Comparison of ENCODE assay signal across 27 cellular contexts in genomic region chr3:150675587-150675986, GRCh38. TPM values are rescaled to one million over a fixed set of nuclear protein-coding genes. Genes with fewer than 3 reads are reported as not detected.
"Had no signal": no experiment of that assay in that cellular context is flagged by ENCODE, and none has a peak within 500 bp of the region (broad histone marks: within the 10 kb centered on the region; RNA-seq: fewer than 3 reads in every experiment).

No MANE protein-coding gene starts in this region.

- H3K27ac Mint-ChIP-seq: activated CD4-positive, alpha-beta memory T cell treated with anti-CD3 and anti-CD28 coated beads, Interleukin-2, amount 10 ng/mL, durations not matched to agents 7 days and 5 days; activated naive CD4-positive, alpha-beta T cell treated with anti-CD3 and anti-CD28 coated beads, Interleukin-2, amount 10 ng/mL, durations not matched to agents 7 days and 5 days; activated T-cell treated with anti-CD3 and anti-CD28 coated beads, Interleukin-2, amount 50 U/mL, for 72 hours; brain; immature natural killer cell; neural progenitor cell; stimulated activated effector memory CD8-positive, alpha-beta T cell treated with anti-CD3 and anti-CD28 coated beads, Interleukin-12 subunit alpha, Interleukin-12 subunit beta, amount 100 ng/mL, for 72 hours; stimulated activated naive CD8-positive, alpha-beta T cell treated with anti-CD3 and anti-CD28 coated beads, Interleukin-15, amount 100 ng/mL, for 72 hours had no signal

- H3K4me1 Mint-ChIP-seq: brain, neural progenitor cell had no signal

- DNase-seq: activated CD4-positive, alpha-beta memory T cell treated with anti-CD3 and anti-CD28 coated beads, Interleukin-2, amount 10 ng/mL, durations not matched to agents 7 days and 5 days; activated CD4-positive, alpha-beta T cell treated with anti-CD3 and anti-CD28 coated beads for 48 hours; activated effector memory CD4-positive, alpha-beta T cell treated with anti-CD3 and anti-CD28 coated beads, Interleukin-2, amount 50 U/mL, for 16 hours; activated naive CD4-positive, alpha-beta T cell treated with anti-CD3 and anti-CD28 coated beads, Interleukin-2, amount 10 ng/mL, durations not matched to agents 7 days and 5 days; activated T-cell treated with anti-CD3 and anti-CD28 coated beads, Interleukin-2, amount 50 U/mL, for 72 hours; aorta; caudate nucleus; effector memory CD4-positive, alpha-beta T cell; glutamatergic neuron; immature natural killer cell; kidney glomerular epithelial cell; left lung; naive B cell; posterior cingulate gyrus; small intestine; stimulated activated CD4-positive, alpha-beta T cell treated with anti-CD3 and anti-CD28 coated beads, Interleukin-2, amount 100 ng/mL, for 24 hours; stimulated activated naive CD8-positive, alpha-beta T cell treated with anti-CD3 and anti-CD28 coated beads, Interleukin-15, amount 100 ng/mL, for 72 hours; T1000; tibial artery had no signal

- ATAC-seq: activated T-cell treated with anti-CD3 and anti-CD28 coated beads, Interleukin-2, amount 50 U/mL, for 72 hours; left lung; sciatic nerve; stimulated activated effector memory CD8-positive, alpha-beta T cell treated with anti-CD3 and anti-CD28 coated beads, Interleukin-12 subunit alpha, Interleukin-12 subunit beta, amount 100 ng/mL, for 72 hours; stimulated activated naive CD8-positive, alpha-beta T cell treated with anti-CD3 and anti-CD28 coated beads, Interleukin-15, amount 100 ng/mL, for 72 hours had no signal

- H3K27me3 Mint-ChIP-seq: naive B cell had no signal

- H3K36me3 Mint-ChIP-seq: brain; neural progenitor cell; stimulated activated effector memory CD8-positive, alpha-beta T cell treated with anti-CD3 and anti-CD28 coated beads, Interleukin-12 subunit alpha, Interleukin-12 subunit beta, amount 100 ng/mL, for 72 hours had no signal

- H3K4me3 Mint-ChIP-seq: activated CD4-positive, alpha-beta memory T cell treated with anti-CD3 and anti-CD28 coated beads, Interleukin-2, amount 10 ng/mL, durations not matched to agents 7 days and 5 days; activated naive CD4-positive, alpha-beta T cell treated with anti-CD3 and anti-CD28 coated beads, Interleukin-2, amount 10 ng/mL, durations not matched to agents 7 days and 5 days; activated T-cell treated with anti-CD3 and anti-CD28 coated beads, Interleukin-2, amount 50 U/mL, for 72 hours; brain; immature natural killer cell; neural progenitor cell; stimulated activated effector memory CD8-positive, alpha-beta T cell treated with anti-CD3 and anti-CD28 coated beads, Interleukin-12 subunit alpha, Interleukin-12 subunit beta, amount 100 ng/mL, for 72 hours; stimulated activated naive CD8-positive, alpha-beta T cell treated with anti-CD3 and anti-CD28 coated beads, Interleukin-15, amount 100 ng/mL, for 72 hours had no signal

RNA-seq across cellular contexts. Expression of gene ERICH6, which starts 28.1 kb away (rescaled TPM):
- total RNA-seq: endothelial cell of umbilical vein, esophagus muscularis mucosa, hepatocyte, left lung, omental fat pad had no signal
